19 cellular contexts compared by ENCODE assay signal in genomic region chr6:34597605-34598353, GRCh38. TPM values are rescaled to one million over a fixed set of nuclear protein-coding genes. Genes with fewer than 3 reads are reported as not detected.
A peak's percentile ranks its signal among the peaks of the same experiment; 100 is the strongest.
DNase-seq lines count a peak whose midpoint lies in the region; ATAC-seq and TF ChIP-seq lines count a peak whose summit lies in the region.
"Had no signal": no experiment of that assay in that cellular context is flagged by ENCODE, and none has a peak within 500 bp of the region (broad histone marks: within the 10 kb centered on the region; RNA-seq: fewer than 3 reads in every experiment).

No MANE protein-coding gene starts in this region.

- H3K4me3 Mint-ChIP-seq in activated CD8-positive, alpha-beta memory T cell treated with anti-CD3 and anti-CD28 coated beads, Interleukin-2, amount 10 ng/mL, durations not matched to agents 7 days and 5 days: no peak overlapping the region
- no peak overlapping the region for H3K4me3 Mint-ChIP-seq in activated B cell treated with CpG ODN at 0.5 μM for 24 hours
- H3K4me3 Mint-ChIP-seq: mesothelial cell of epicardium had no signal

- 76% methylated on average over 3 of the region's 3 CpGs for WGBS in suprapubic skin

- no peak for TF ChIP-seq EP300 in suprapubic skin (IDR thresholded peaks at IDR 0.05)

- no peaks in the 10 kb centered on the region for H3K27me3 ChIP-seq in suprapubic skin
- H3K27me3 ChIP-seq in MG63: no peaks in the 10 kb centered on the region
- H3K27me3 ChIP-seq: SJSA1, stomach had no signal

- H3K9me3 ChIP-seq in suprapubic skin (no peaks in the 10 kb centered on the region), MG63 (no peaks in the 10 kb centered on the region)
- H3K9me3 ChIP-seq: SJSA1, stomach had no signal

- peaks cover 2% of the 10 kb centered on the region for H3K36me3 ChIP-seq in suprapubic skin
- no peaks in the 10 kb centered on the region for H3K36me3 ChIP-seq in MG63
- H3K36me3 ChIP-seq: stomach had no signal

- H3K27ac ChIP-seq in suprapubic skin: peak overlapping the region; percentile 39
- H3K27ac ChIP-seq: KMS-11, SJSA1 had no signal

- intact Hi-C loops in activated B cell treated with CpG ODN at 0.5 μM for 24 hours (cut with micrococcal nuclease) (no loop called here), left colon (cut with DNase I, micrococcal nuclease) (no loop called here)

- H3K36me3 Mint-ChIP-seq in activated CD8-positive, alpha-beta memory T cell treated with anti-CD3 and anti-CD28 coated beads, Interleukin-2, amount 10 ng/mL, durations not matched to agents 7 days and 5 days: peaks cover 2% of the 10 kb centered on the region
- peaks cover 64% of the 10 kb centered on the region for H3K36me3 Mint-ChIP-seq in activated B cell treated with CpG ODN at 0.5 μM for 24 hours (ENCODE audit: low read depth)
- H3K36me3 Mint-ChIP-seq: mesothelial cell of epicardium had no signal

- H3K4me3 ChIP-seq in suprapubic skin (no peak overlapping the region), MG63 (no peak overlapping the region)
- H3K4me3 ChIP-seq: GM12878, SJSA1, stomach had no signal

- no peak for ATAC-seq in activated CD8-positive, alpha-beta memory T cell treated with anti-CD3 and anti-CD28 coated beads, Interleukin-2, amount 10 ng/mL, durations not matched to agents 7 days and 5 days
- ATAC-seq in activated B cell treated with CpG ODN at 0.5 μM for 24 hours (ENCODE audit: low read depth) (no peak), left colon (peak; percentile 72), GM21825 (IDR thresholded peaks at IDR 0.05; ENCODE audit: unreplicated experiment) (no peak)
- ATAC-seq: GM12878 had no signal

- no peaks in the 10 kb centered on the region for H3K27me3 Mint-ChIP-seq in activated CD8-positive, alpha-beta memory T cell treated with anti-CD3 and anti-CD28 coated beads, Interleukin-2, amount 10 ng/mL, durations not matched to agents 7 days and 5 days
- no peaks in the 10 kb centered on the region for H3K27me3 Mint-ChIP-seq in activated B cell treated with CpG ODN at 0.5 μM for 24 hours

- DNase-seq in activated CD8-positive, alpha-beta memory T cell treated with anti-CD3 and anti-CD28 coated beads, Interleukin-2, amount 10 ng/mL, durations not matched to agents 7 days and 5 days: peak; percentile 40
- no peak for DNase-seq in activated CD8-positive, alpha-beta memory T cell treated with anti-CD3 and anti-CD28 coated beads for 24 hours
- DNase-seq in activated B cell treated with CpG ODN at 0.5 μM for 24 hours: no peak
- no peak for DNase-seq in left colon
- DNase-seq in suprapubic skin (ENCODE audit: low spot score in 2 of 2): no peak
- DNase-seq in NOMO-1 (lab: John Stamatoyannopoulos, UW; ENCODE audit: unreplicated experiment in 2 of 2): no peak
- no peak for DNase-seq in MG63
- DNase-seq: activated naive CD4-positive, alpha-beta T cell treated with anti-CD3 and anti-CD28 coated beads, Interleukin-2, amount 50 U/mL, for 16 hours; central memory CD4-positive, alpha-beta T cell; COR-L47; NCI-H1436; stomach had no signal

- TF ChIP-seq CTCF in activated B cell treated with CpG ODN at 0.5 μM for 24 hours (IDR thresholded peaks at IDR 0.05) (no peak), suprapubic skin (IDR thresholded peaks at IDR 0.05) (no peak)

- peaks cover 48% of the 10 kb centered on the region for H3K4me1 ChIP-seq in suprapubic skin

- H3K9me3 Mint-ChIP-seq in activated CD8-positive, alpha-beta memory T cell treated with anti-CD3 and anti-CD28 coated beads, Interleukin-2, amount 10 ng/mL, durations not matched to agents 7 days and 5 days (ENCODE audit: low read depth): no peaks in the 10 kb centered on the region
- H3K9me3 Mint-ChIP-seq in activated B cell treated with CpG ODN at 0.5 μM for 24 hours: no peaks in the 10 kb centered on the region
- H3K9me3 Mint-ChIP-seq: mesothelial cell of epicardium had no signal

- TF ChIP-seq POLR2A in suprapubic skin (IDR thresholded peaks at IDR 0.05): no peak

- POLR2A ChIA-PET in activated B cell treated with CpG ODN at 0.5 μM for 24 hours (lab: Charles Lee): no interaction called here

- H3K4me1 Mint-ChIP-seq in activated CD8-positive, alpha-beta memory T cell treated with anti-CD3 and anti-CD28 coated beads, Interleukin-2, amount 10 ng/mL, durations not matched to agents 7 days and 5 days: peaks cover 5% of the 10 kb centered on the region
- peaks cover 42% of the 10 kb centered on the region for H3K4me1 Mint-ChIP-seq in activated B cell treated with CpG ODN at 0.5 μM for 24 hours

- no peak overlapping the region for H3K27ac Mint-ChIP-seq in activated CD8-positive, alpha-beta memory T cell treated with anti-CD3 and anti-CD28 coated beads, Interleukin-2, amount 10 ng/mL, durations not matched to agents 7 days and 5 days
- peak overlapping the region; percentile 4 for H3K27ac Mint-ChIP-seq in activated B cell treated with CpG ODN at 0.5 μM for 24 hours
- H3K27ac Mint-ChIP-seq: mesothelial cell of epicardium had no signal

- CTCF ChIA-PET in activated CD8-positive, alpha-beta memory T cell treated with anti-CD3 and anti-CD28 coated beads, Interleukin-2, amount 10 ng/mL, durations not matched to agents 7 days and 5 days (lab: Charles Lee): interaction anchor here (1.0 to 2.2 kb wide), 3 partner anchors 13 to 348 kb away, joined by 3 to 6 read pairs (median 4); no protein-coding TSS in a partner anchor
- CTCF ChIA-PET in activated B cell treated with CpG ODN at 0.5 μM for 24 hours (lab: Charles Lee): interaction anchor here (1.9 to 2.1 kb wide), 2 partner anchors 11 to 138 kb away, joined by 7 read pairs; no protein-coding TSS in a partner anchor

RNA-seq across cellular contexts. Expression of gene SPDEF, which starts 41.6 kb away (rescaled TPM):
- under 1 TPM in 1 of 2 experiments, not detected in 1; 0.12 TPM for total RNA-seq in activated CD8-positive, alpha-beta memory T cell treated with anti-CD3 and anti-CD28 coated beads, Interleukin-2, amount 10 ng/mL, durations not matched to agents 7 days and 5 days
- total RNA-seq in activated B cell treated with CpG ODN at 0.5 μM for 24 hours (0.11 TPM in 1 of 2 replicates, not detected in the other), left colon (10 to 100 TPM; 59.4 to 73.5 TPM), suprapubic skin (10 to 100 TPM; 25.0 to 45.9 (median 32.3) TPM)
- total RNA-seq in MG63 (2014; rRNA removed; shearing (Covaris generic); ENCODE audit: low replicate concordance): not detected in 2 replicates
- total RNA-seq: A172, GM12878, osteoblast, SJSA1 had no signal

Comparison
In these comparisons a context has a peak if more than half of its experiments do, and no peak if none do; other contexts are left out.
1. RNA of gene SPDEF, which starts 41.6 kb away (total RNA-seq): 59.4 to 73.5 TPM in left colon and 25.0 to 45.9 TPM in suprapubic skin; 0.12 TPM in activated CD8-positive, alpha-beta memory T cell treated with anti-CD3 and anti-CD28 coated beads, Interleukin-2, amount 10 ng/mL, durations not matched to agents 7 days and 5 days, 0.11 TPM in activated B cell treated with CpG ODN at 0.5 μM for 24 hours and not detected in MG63; every median in the first group is over 10 times any median in the second.